ENCODE assay signal across 8 cellular contexts in the genomic region with DNA sequence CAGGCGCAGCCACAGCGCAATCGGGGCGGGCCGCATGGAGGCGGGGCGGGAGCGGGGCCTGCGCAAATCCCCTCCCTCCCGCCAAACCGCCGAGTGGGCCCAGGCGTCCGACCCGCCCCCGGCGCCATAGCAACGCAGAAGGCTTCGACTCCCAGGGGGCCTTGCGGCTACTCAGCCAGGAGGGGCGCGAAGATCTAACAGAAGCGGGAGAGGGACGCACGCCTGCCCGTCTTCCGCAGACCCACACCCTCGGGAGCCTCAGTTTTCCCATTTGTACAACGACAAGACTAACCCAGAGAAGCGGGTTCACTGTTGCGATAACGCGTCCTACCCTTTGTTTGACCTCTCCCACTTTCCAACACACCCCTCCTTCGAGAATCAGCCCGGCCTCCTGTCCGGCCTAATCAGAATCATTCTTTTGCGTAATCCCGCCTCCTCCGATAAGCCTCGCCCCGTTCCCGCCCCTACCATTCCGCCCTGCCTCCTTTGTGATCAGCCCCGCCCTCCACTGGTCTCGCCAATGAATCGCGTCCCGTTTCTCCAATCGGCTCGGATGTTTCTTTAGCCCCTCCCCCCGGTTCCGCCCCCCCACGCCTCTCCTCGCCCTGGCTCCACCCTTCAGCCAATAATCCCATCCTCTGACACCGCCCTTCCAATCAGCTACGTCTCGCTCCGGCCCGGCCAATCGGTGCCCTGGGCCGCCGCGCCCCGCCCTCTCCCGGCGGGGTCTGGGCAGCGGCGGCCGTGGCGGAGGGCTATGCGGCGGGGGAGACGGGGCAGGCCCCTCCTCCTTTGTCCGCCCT. TPM values are rescaled to one million over a fixed set of nuclear protein-coding genes. Genes with fewer than 3 reads are reported as not detected.
A peak's percentile ranks its signal among the peaks of the same experiment; 100 is the strongest.
DNase-seq lines count a peak whose midpoint lies in the region; ATAC-seq and TF ChIP-seq lines count a peak whose summit lies in the region.

A gene (minus strand): TSS at position 40 of the 803 bp plus-strand sequence. CDS start 4 bp downstream, at position 36.

- TF ChIP-seq CTCF in SK-N-SH (IDR thresholded peaks at IDR 0.05) (no peak), suprapubic skin (IDR thresholded peaks at IDR 0.05) (no peak)

- no peaks in the 10 kb centered on the region for H3K36me3 Mint-ChIP-seq in activated naive CD4-positive, alpha-beta T cell treated with anti-CD3 and anti-CD28 coated beads, Interleukin-2, amount 50 U/mL, for 72 hours

- H3K4me2 ChIP-seq in SK-N-SH = peak within 1 kb of the TSS; percentile 93

- ATAC-seq in HG02571 (IDR thresholded peaks at IDR 0.05; ENCODE audit: unreplicated experiment) = peak; percentile 78
- peak; percentile 89 to 94 for ATAC-seq in activated naive CD4-positive, alpha-beta T cell treated with anti-CD3 and anti-CD28 coated beads, Interleukin-2, amount 50 U/mL, for 72 hours

- TF ChIP-seq RAD21 in SK-N-SH (IDR thresholded peaks at IDR 0.05; ENCODE audit: low read length) = no peak

- no peak for TF ChIP-seq POLR2A in suprapubic skin (IDR thresholded peaks at IDR 0.05)

- CTCF ChIA-PET in SK-N-SH (lab: Yijun Ruan, JAX) = interaction anchor here (0.5 to 3.7 kb wide), 7 partner anchors 13 to 248 kb away, joined by 3 to 23 read pairs (median 3); a partner anchor contains a TSS

- POLR2A ChIA-PET in SK-N-SH (lab: Yijun Ruan, JAX) = interaction anchor here (0.6 to 1.4 kb wide), 3 partner anchors 11 to 34 kb away, joined by 3 to 5 read pairs (median 4); no protein-coding TSS in a partner anchor

- DNase-seq in GDM1 (lab: John Stamatoyannopoulos, UW) (peak; percentile 99), NCI-H1048 (lab: John Stamatoyannopoulos, UW) (peak; percentile 99), SK-N-SH (peak; percentile 97), glomerular endothelial cell (ENCODE audit: extremely low read depth, low read depth, low spot score) (peak; percentile 88), nucleus accumbens (lab: John Stamatoyannopoulos, UW) (peak; percentile 87 to 100 (median 99)), suprapubic skin (ENCODE audit: low spot score in 2 of 2) (peak; percentile 100)
- DNase-seq in activated naive CD4-positive, alpha-beta T cell treated with anti-CD3 and anti-CD28 coated beads, Interleukin-2, amount 50 U/mL, for 72 hours (ENCODE audit: low spot score in 2 of 2) = peak; percentile 97

- H3K4me3 ChIP-seq in SK-N-SH (ENCODE audit: low read depth in 2 of 2, low read length in 1 of 2) (peak within 1 kb of the TSS; percentile 66 to 69), suprapubic skin (peak within 1 kb of the TSS; percentile 59)

- H3K27ac ChIP-seq in SK-N-SH (ENCODE audit: low read depth in 2 of 2, low read length in 1 of 2) (peak within 1 kb of the TSS; percentile 61 to 91; a peak in 3 of 4 replicates), suprapubic skin (peak within 1 kb of the TSS; percentile 42)

- TF ChIP-seq EP300 in SK-N-SH (IDR thresholded peaks at IDR 0.05; ENCODE audit: borderline replicate concordance in 1 of 2, low read depth in 1 of 2, low read length in 1 of 2) (no peak), suprapubic skin (IDR thresholded peaks at IDR 0.05) (no peak)

- no peaks in the 10 kb centered on the region for H3K9me3 Mint-ChIP-seq in activated naive CD4-positive, alpha-beta T cell treated with anti-CD3 and anti-CD28 coated beads, Interleukin-2, amount 50 U/mL, for 72 hours

- WGBS in SK-N-SH (ENCODE audit: low lambda C conversion rate) = 1% methylated on average over 44 of the region's 74 CpGs
- 2% methylated on average over 35 of the region's 74 CpGs for whole genome bisulfite sequencing in suprapubic skin

- no peaks in the 10 kb centered on the region for H4K20me1 ChIP-seq in SK-N-SH (ENCODE audit: insufficient read depth)

- H3K9me2 ChIP-seq in SK-N-SH = no peaks in the 10 kb centered on the region

- H3K9ac ChIP-seq in SK-N-SH = peak within 1 kb of the TSS; percentile 70

- H3K9me3 ChIP-seq in SK-N-SH (no peaks in the 10 kb centered on the region), suprapubic skin (no peaks in the 10 kb centered on the region)

- H2AFZ ChIP-seq in SK-N-SH (ENCODE audit: low read depth) = peak within 1 kb of the TSS; percentile 99

- H3K4me1 ChIP-seq in SK-N-SH (ENCODE audit: control insufficient read depth in 1 of 2, insufficient read depth in 2 of 2, low read depth in 1 of 2, low read length in 1 of 2) (peaks cover 5 to 18% of the 10 kb centered on the region in 2 experiments; a peak in 2 of 4 replicates), suprapubic skin (peaks cover 21% of the 10 kb centered on the region)

- no peaks in the 10 kb centered on the region for H3K79me2 ChIP-seq in SK-N-SH (ENCODE audit: insufficient read depth)

- peak within 1 kb of the TSS; percentile 79 to 88 for H3K27ac Mint-ChIP-seq in activated naive CD4-positive, alpha-beta T cell treated with anti-CD3 and anti-CD28 coated beads, Interleukin-2, amount 50 U/mL, for 72 hours

- no peaks in the 10 kb centered on the region for H3F3A ChIP-seq in SK-N-SH (replicated peaks; ENCODE audit: insufficient read depth)

- no peaks in the 10 kb centered on the region for H3K36me3 ChIP-seq in SK-N-SH (replicated peaks in 1 of 2; ENCODE audit: control insufficient read depth in 1 of 2, insufficient read depth in 2 of 2, low read length in 1 of 2)
- H3K36me3 ChIP-seq in suprapubic skin = no peaks in the 10 kb centered on the region

- H3K27me3 ChIP-seq in SK-N-SH (ENCODE audit: insufficient read depth) (no peaks in the 10 kb centered on the region), suprapubic skin (no peaks in the 10 kb centered on the region)

TF ChIP-seq in SK-N-SH, 30 proteins besides CTCF, POLR2A, EP300 and RAD21 (continues in another document):
- peak; percentile 67 for TF ChIP-seq NRF1 (IDR thresholded peaks at IDR 0.05; ENCODE audit: low read depth, low read length)
- TF ChIP-seq SIN3A (IDR thresholded peaks at IDR 0.05; ENCODE audit: borderline replicate concordance, low read depth, low read length) = peak; percentile 79; the same call in 1 of the 2 replicates
- TF ChIP-seq, protein P1, sequence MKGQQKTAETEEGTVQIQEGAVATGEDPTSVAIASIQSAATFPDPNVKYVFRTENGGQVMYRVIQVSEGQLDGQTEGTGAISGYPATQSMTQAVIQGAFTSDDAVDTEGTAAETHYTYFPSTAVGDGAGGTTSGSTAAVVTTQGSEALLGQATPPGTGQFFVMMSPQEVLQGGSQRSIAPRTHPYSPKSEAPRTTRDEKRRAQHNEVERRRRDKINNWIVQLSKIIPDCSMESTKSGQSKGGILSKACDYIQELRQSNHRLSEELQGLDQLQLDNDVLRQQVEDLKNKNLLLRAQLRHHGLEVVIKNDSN (IDR thresholded peaks at IDR 0.05; ENCODE audit: borderline replicate concordance, low read depth) = no peak
- TF ChIP-seq CHD2 (IDR thresholded peaks at IDR 0.05; ENCODE audit: low read length, partially characterized antibody) = peak; percentile 6
- no peak for TF ChIP-seq GABPA (IDR thresholded peaks at IDR 0.05; ENCODE audit: low read depth)
- TF ChIP-seq TEAD4 (IDR thresholded peaks at IDR 0.05; ENCODE audit: borderline replicate concordance, insufficient read depth) = no peak
- TF ChIP-seq FOXM1 (IDR thresholded peaks at IDR 0.05; ENCODE audit: low read depth) = no peak
- TF ChIP-seq JUND (IDR thresholded peaks at IDR 0.05) = no peak
- TF ChIP-seq, protein P2, sequence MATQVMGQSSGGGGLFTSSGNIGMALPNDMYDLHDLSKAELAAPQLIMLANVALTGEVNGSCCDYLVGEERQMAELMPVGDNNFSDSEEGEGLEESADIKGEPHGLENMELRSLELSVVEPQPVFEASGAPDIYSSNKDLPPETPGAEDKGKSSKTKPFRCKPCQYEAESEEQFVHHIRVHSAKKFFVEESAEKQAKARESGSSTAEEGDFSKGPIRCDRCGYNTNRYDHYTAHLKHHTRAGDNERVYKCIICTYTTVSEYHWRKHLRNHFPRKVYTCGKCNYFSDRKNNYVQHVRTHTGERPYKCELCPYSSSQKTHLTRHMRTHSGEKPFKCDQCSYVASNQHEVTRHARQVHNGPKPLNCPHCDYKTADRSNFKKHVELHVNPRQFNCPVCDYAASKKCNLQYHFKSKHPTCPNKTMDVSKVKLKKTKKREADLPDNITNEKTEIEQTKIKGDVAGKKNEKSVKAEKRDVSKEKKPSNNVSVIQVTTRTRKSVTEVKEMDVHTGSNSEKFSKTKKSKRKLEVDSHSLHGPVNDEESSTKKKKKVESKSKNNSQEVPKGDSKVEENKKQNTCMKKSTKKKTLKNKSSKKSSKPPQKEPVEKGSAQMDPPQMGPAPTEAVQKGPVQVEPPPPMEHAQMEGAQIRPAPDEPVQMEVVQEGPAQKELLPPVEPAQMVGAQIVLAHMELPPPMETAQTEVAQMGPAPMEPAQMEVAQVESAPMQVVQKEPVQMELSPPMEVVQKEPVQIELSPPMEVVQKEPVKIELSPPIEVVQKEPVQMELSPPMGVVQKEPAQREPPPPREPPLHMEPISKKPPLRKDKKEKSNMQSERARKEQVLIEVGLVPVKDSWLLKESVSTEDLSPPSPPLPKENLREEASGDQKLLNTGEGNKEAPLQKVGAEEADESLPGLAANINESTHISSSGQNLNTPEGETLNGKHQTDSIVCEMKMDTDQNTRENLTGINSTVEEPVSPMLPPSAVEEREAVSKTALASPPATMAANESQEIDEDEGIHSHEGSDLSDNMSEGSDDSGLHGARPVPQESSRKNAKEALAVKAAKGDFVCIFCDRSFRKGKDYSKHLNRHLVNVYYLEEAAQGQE (IDR thresholded peaks at IDR 0.05; ENCODE audit: low read depth, low read length) = no peak
- no peak for TF ChIP-seq FOXJ3 (CRISPR knock-in tag; IDR thresholded peaks at IDR 0.05)
- no peak for TF ChIP-seq ELF1 (IDR thresholded peaks at IDR 0.05)
- TF ChIP-seq MXI1 (IDR thresholded peaks at IDR 0.05; ENCODE audit: low read depth, low read length) = peak; percentile 83
- no peak for TF ChIP-seq TAF1 (IDR thresholded peaks at IDR 0.05; ENCODE audit: borderline replicate concordance, low read depth, low read length)
- TF ChIP-seq, protein P3, sequence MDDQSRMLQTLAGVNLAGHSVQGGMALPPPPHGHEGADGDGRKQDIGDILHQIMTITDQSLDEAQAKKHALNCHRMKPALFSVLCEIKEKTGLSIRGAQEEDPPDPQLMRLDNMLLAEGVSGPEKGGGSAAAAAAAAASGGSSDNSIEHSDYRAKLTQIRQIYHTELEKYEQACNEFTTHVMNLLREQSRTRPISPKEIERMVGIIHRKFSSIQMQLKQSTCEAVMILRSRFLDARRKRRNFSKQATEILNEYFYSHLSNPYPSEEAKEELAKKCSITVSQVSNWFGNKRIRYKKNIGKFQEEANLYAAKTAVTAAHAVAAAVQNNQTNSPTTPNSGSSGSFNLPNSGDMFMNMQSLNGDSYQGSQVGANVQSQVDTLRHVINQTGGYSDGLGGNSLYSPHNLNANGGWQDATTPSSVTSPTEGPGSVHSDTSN (IDR thresholded peaks at IDR 0.05) = peak; percentile 94
- peak; percentile 80 for TF ChIP-seq RFX5 (IDR thresholded peaks at IDR 0.05; ENCODE audit: low read length)

RNA-seq across cellular contexts. Expression of the gene that starts here (rescaled TPM):
- 5.8 and 6.6 TPM in 2 replicates for polyA plus RNA-seq in SK-N-SH (2012; rRNA removed)
- 1.1 and 1.5 TPM in 2 replicates for polyA plus RNA-seq in SK-N-SH (2012; cell fraction: cytosol; rRNA removed)
- polyA plus RNA-seq in SK-N-SH (2012; cell fraction: nucleus; rRNA removed) = 69.2 and 138 TPM in 2 replicates
- 1 to 10 TPM; 8.4 to 9.4 TPM for total RNA-seq in activated naive CD4-positive, alpha-beta T cell treated with anti-CD3 and anti-CD28 coated beads, Interleukin-2, amount 50 U/mL, for 72 hours
- 3.7 and 5.0 TPM in 2 replicates for total RNA-seq in glomerular endothelial cell
- total RNA-seq in suprapubic skin = 1 to 10 TPM; 1.4 to 6.6 (median 3.8) TPM

Comparison
In these comparisons a context has a peak if more than half of its experiments do, and no peak if none do; other contexts are left out.
1. Peak in every context shown above with its lines: DNase-seq, ATAC-seq, H3K4me3 ChIP-seq and H3K27ac ChIP-seq.